In genomic region chr14:73913256-73913655, GRCh38 we compare ENCODE assay signal across 21 cellular contexts.
"Had no signal": no experiment of that assay in that cellular context is flagged by ENCODE, and none has a peak within 500 bp of the region (broad histone marks: within the 10 kb centered on the region; RNA-seq: fewer than 3 reads in every experiment).

No MANE protein-coding gene starts in this region.

- H3K4me3 ChIP-seq: dorsolateral prefrontal cortex, heart right ventricle, left lung, lung, ovary, prostate gland, spleen, thoracic aorta had no signal

- DNase-seq: activated CD4-positive, alpha-beta T cell treated with anti-CD3 and anti-CD28 coated beads for 1 hour; activated CD4-positive, alpha-beta T cell treated with anti-CD3 and anti-CD28 coated beads, Interleukin-2, amount 50 U/mL, for 1 hour; activated gamma-delta T cell treated with Interleukin-2 at 50 U/mL for 16 hours; activated T-cell treated with anti-CD3 and anti-CD28 coated beads, Interleukin-2, amount 50 U/mL, for 1 hour; caudate nucleus; dorsolateral prefrontal cortex; effector memory CD8-positive, alpha-beta T cell; heart right ventricle; left lung; naive thymus-derived CD8-positive, alpha-beta T cell; ovary; spleen; stimulated activated CD4-positive, alpha-beta T cell treated with anti-CD3 and anti-CD28 coated beads, Interleukin-4, amount 100 ng/mL, for 24 hours; stimulated activated naive CD4-positive, alpha-beta T cell treated with Interleukin-2 at 50 U/mL for 16 hours; T-helper 9 cell had no signal

- H3K27me3 ChIP-seq: dorsolateral prefrontal cortex, heart right ventricle, left lung, ovary, spleen had no signal

- H3K4me1 ChIP-seq: heart right ventricle, left lung, prostate gland, spleen had no signal

- ATAC-seq: effector memory CD8-positive, alpha-beta T cell; esophagus mucosa; heart right ventricle; left lung; naive thymus-derived CD8-positive, alpha-beta T cell had no signal

- FAIRE-seq: colon, endothelial cell of umbilical vein had no signal

- H3K9me3 ChIP-seq: left lung, ovary, prostate gland, thoracic aorta had no signal

- H3K36me3 ChIP-seq: ovary had no signal

- H3K27ac ChIP-seq: dorsolateral prefrontal cortex, heart right ventricle, left lung, prostate gland, spleen, thoracic aorta had no signal
